24 cellular contexts compared by ENCODE assay signal in genomic region chr6:125233216-125233615, GRCh38.
DNase-seq lines count a peak whose midpoint lies in the region; ATAC-seq, FAIRE-seq and TF ChIP-seq lines count a peak whose summit lies in the region.
"Had no signal": no experiment of that assay in that cellular context is flagged by ENCODE, and none has a peak within 500 bp of the region (broad histone marks: within the 10 kb centered on the region; RNA-seq: fewer than 3 reads in every experiment).

No MANE protein-coding gene starts in this region.

- H3K4me3 ChIP-seq in left ventricle myocardium inferior (no peak overlapping the region), right atrium auricular region (no peak overlapping the region), adipocyte (ENCODE audit: low read length) (no peak overlapping the region), keratinocyte (ENCODE audit: control insufficient read depth in 2 of 3, extremely low read depth in 1 of 3, insufficient read depth in 2 of 3, low read depth in 1 of 3, low read length in 3 of 3) (no peak overlapping the region), upper lobe of right lung (no peak overlapping the region)
- H3K4me3 ChIP-seq: BLaER1 treated with 17β-estradiol and CSF1 and Interleukin-3, amounts not matched to agents 10 nM and 100 nM; HAP-1 had no signal

- H3K9me3 ChIP-seq in left ventricle myocardium inferior (replicated peaks) (no peaks in the 10 kb centered on the region), right atrium auricular region (no peaks in the 10 kb centered on the region), adipocyte (ENCODE audit: control insufficient read depth, low read length) (no peaks in the 10 kb centered on the region), keratinocyte (ENCODE audit: control insufficient read depth, low read depth, low read length) (no peaks in the 10 kb centered on the region), upper lobe of right lung (no peaks in the 10 kb centered on the region)
- H3K9me3 ChIP-seq: BLaER1 treated with 17β-estradiol and CSF1 and Interleukin-3, amounts not matched to agents 10 nM and 100 nM; HAP-1; SK-N-SH had no signal

- FAIRE-seq in keratinocyte (lab: Jason Lieb, UNC): no peak

- dilution Hi-C loops in keratinocyte (cut with MboI; ENCODE audit: extremely low pct_ligation_motif_present, low sequenced_read_pairs): no loop called here

- H3K27ac ChIP-seq in left ventricle myocardium inferior (replicated peaks): peak overlapping the region; percentile 12
- H3K27ac ChIP-seq in right atrium auricular region: no peak overlapping the region
- no peak overlapping the region for H3K27ac ChIP-seq in keratinocyte (ENCODE audit: control insufficient read depth, insufficient read depth, low read length)
- peak overlapping the region; percentile 33 for H3K27ac ChIP-seq in upper lobe of right lung
- H3K27ac ChIP-seq: 22Rv1; BLaER1 treated with 17β-estradiol and CSF1 and Interleukin-3, amounts not matched to agents 10 nM and 100 nM; RWPE1 had no signal

- no peaks in the 10 kb centered on the region for H3K79me2 ChIP-seq in keratinocyte (ENCODE audit: control insufficient read depth, insufficient read depth, low read length)

- no peaks in the 10 kb centered on the region for H3K27me3 ChIP-seq in left ventricle myocardium inferior (ENCODE audit: low read depth)
- no peaks in the 10 kb centered on the region for H3K27me3 ChIP-seq in right atrium auricular region
- H3K27me3 ChIP-seq in adipocyte (replicated peaks; ENCODE audit: control insufficient read depth, insufficient read depth, low read length): no peaks in the 10 kb centered on the region
- H3K27me3 ChIP-seq in keratinocyte (ENCODE audit: control insufficient read depth, extremely low read depth, insufficient read depth, low read length): no peaks in the 10 kb centered on the region
- no peaks in the 10 kb centered on the region for H3K27me3 ChIP-seq in upper lobe of right lung
- H3K27me3 ChIP-seq: BLaER1 treated with 17β-estradiol and CSF1 and Interleukin-3, amounts not matched to agents 10 nM and 100 nM had no signal

- TF ChIP-seq CTCF in left ventricle myocardium inferior (IDR thresholded peaks at IDR 0.05; ENCODE audit: borderline replicate concordance): no peak
- TF ChIP-seq CTCF in right atrium auricular region (IDR thresholded peaks at IDR 0.05): no peak
- TF ChIP-seq CTCF in keratinocyte (optimal IDR thresholded peaks at IDR 0.05 in 1 of 3, IDR thresholded peaks at IDR 0.05 in 1 of 3, conservative IDR thresholded peaks at IDR 0.05 in 1 of 3; ENCODE audit: extremely low read depth in 1 of 3, insufficient read depth in 2 of 3, low read length in 3 of 3): no peak
- no peak for TF ChIP-seq CTCF in upper lobe of right lung (IDR thresholded peaks at IDR 0.05)

- peak overlapping the region; percentile 44 for H3K4me2 ChIP-seq in keratinocyte (ENCODE audit: control insufficient read depth, extremely low read depth, insufficient read depth, low read depth, low read length)
- H3K4me2 ChIP-seq: BLaER1 treated with 17β-estradiol and CSF1 and Interleukin-3, amounts not matched to agents 10 nM and 100 nM; SK-N-SH had no signal

- H3K9ac ChIP-seq in adipocyte (ENCODE audit: low read length) (peak overlapping the region; percentile 47), keratinocyte (ENCODE audit: control insufficient read depth, extremely low read depth, insufficient read depth, low read length) (no peak overlapping the region)
- H3K9ac ChIP-seq: BLaER1 treated with 17β-estradiol and CSF1 and Interleukin-3, amounts not matched to agents 10 nM and 100 nM; SK-N-SH had no signal

- no peak for ATAC-seq in upper lobe of right lung

- H4K20me1 ChIP-seq in keratinocyte (ENCODE audit: control insufficient read depth, extremely low read depth, insufficient read depth, low read length): no peaks in the 10 kb centered on the region
- H4K20me1 ChIP-seq: BLaER1 treated with 17β-estradiol and CSF1 and Interleukin-3, amounts not matched to agents 10 nM and 100 nM had no signal

- H3K36me3 ChIP-seq in left ventricle myocardium inferior (no peaks in the 10 kb centered on the region), right atrium auricular region (no peaks in the 10 kb centered on the region), adipocyte (ENCODE audit: control insufficient read depth, insufficient read depth, low read length, severe bottlenecking) (no peaks in the 10 kb centered on the region), keratinocyte (ENCODE audit: control insufficient read depth in 2 of 2, extremely low read depth in 1 of 2, insufficient read depth in 2 of 2, low read length in 2 of 2) (no peaks in the 10 kb centered on the region), upper lobe of right lung (no peaks in the 10 kb centered on the region)
- H3K36me3 ChIP-seq: BLaER1 treated with 17β-estradiol and CSF1 and Interleukin-3, amounts not matched to agents 10 nM and 100 nM; HAP-1 had no signal

- DNase-seq in left ventricle myocardium inferior (no peak), right atrium auricular region (ENCODE audit: low spot score) (no peak), adipocyte (ENCODE audit: low read depth) (no peak), keratinocyte (ENCODE audit: low read depth, low spot score) (no peak), upper lobe of right lung (no peak), COLO668 (lab: John Stamatoyannopoulos, UW; ENCODE audit: unreplicated experiment) (no peak), NOMO-1 (lab: John Stamatoyannopoulos, UW; ENCODE audit: unreplicated experiment in 2 of 2) (no peak)
- DNase-seq in stimulated activated CD8-positive, alpha-beta memory T cell treated with anti-CD3 and anti-CD28 coated beads, Interleukin-4, amount 100 ng/mL, for 48 hours: no peak
- DNase-seq: Calu3; CD4-positive, alpha-beta memory T cell; GF-D8; Kasumi-1; MM.1S; NCI-H1436; NCI-H187 treated with DMSO at 0.1 percent for 48 hours; NCI-H2107; NCI-H510A treated with DMSO at 0.1 percent for 48 hours; NCI-H748 treated with DMSO at 0.1 percent for 48 hours; SHP77 treated with DMSO at 0.1 percent for 48 hours; SK-N-SH had no signal

- intact Hi-C loops in left ventricle myocardium inferior (cut with micrococcal nuclease): no loop called here
- intact Hi-C loops in upper lobe of right lung (cut with DNase I): no loop called here

- peak overlapping the region; percentile 27 for H2AFZ ChIP-seq in keratinocyte (ENCODE audit: control insufficient read depth, low read length)

- no peaks in the 10 kb centered on the region for H3K9me1 ChIP-seq in keratinocyte (ENCODE audit: control insufficient read depth, extremely low read depth, insufficient read depth, low read length)

- H3K4me1 ChIP-seq in left ventricle myocardium inferior: peaks cover 39% of the 10 kb centered on the region
- peaks cover 0 to 16% of the 10 kb centered on the region in 2 donors for H3K4me1 ChIP-seq in right atrium auricular region
- H3K4me1 ChIP-seq in adipocyte (ENCODE audit: control insufficient read depth, insufficient read depth, low read length): peaks cover 43% of the 10 kb centered on the region
- peaks cover 14% of the 10 kb centered on the region for H3K4me1 ChIP-seq in keratinocyte (ENCODE audit: control insufficient read depth, extremely low read depth, insufficient read depth, low read length)
- H3K4me1 ChIP-seq in upper lobe of right lung: peaks cover 3% of the 10 kb centered on the region

Comparison
In these comparisons a context has a peak if more than half of its experiments do, and no peak if none do; other contexts are left out.
1. H3K27ac ChIP-seq: peak in left ventricle myocardium inferior (single experiment) and upper lobe of right lung (single experiment); none in right atrium auricular region (0 of 2) and keratinocyte (single experiment).